Comparison of ENCODE assay signal across 1 cellular context in genomic region chr21:39474545-39474944, GRCh38.
TF ChIP-seq lines count a peak whose summit lies in the region.

No MANE protein-coding gene starts in this region.

TF ChIP-seq in K562, 482 proteins besides CTCF, POLR2A, EP300 and RAD21 (continued from another document):
- TF ChIP-seq CHAMP1 (IDR thresholded peaks at IDR 0.05): no peak
- TF ChIP-seq RBM39 (optimal IDR thresholded peaks at IDR 0.05; ENCODE audit: low read depth, low read length): no peak
- TF ChIP-seq ZNF232 (CRISPR knock-in tag; IDR thresholded peaks at IDR 0.05): no peak
- TF ChIP-seq SIN3B (IDR thresholded peaks at IDR 0.05; ENCODE audit: low read depth): no peak
- no peak for TF ChIP-seq DDX20 (tag; IDR thresholded peaks at IDR 0.05; ENCODE audit: low read depth)
- TF ChIP-seq CBFA2T2 (conservative IDR thresholded peaks at IDR 0.05): peak; percentile 23; the same call in 1 of the 2 replicates
- TF ChIP-seq TFE3 (CRISPR knock-in tag; IDR thresholded peaks at IDR 0.05): no peak
- no peak for TF ChIP-seq HNRNPK (IDR thresholded peaks at IDR 0.05; ENCODE audit: low read depth, low read length, poor library complexity, severe bottlenecking)
